In genomic region chr2:70645733-70646420, GRCh38 we compare ENCODE assay signal across 9 cellular contexts.
DNase-seq lines count a peak whose midpoint lies in the region; ATAC-seq and TF ChIP-seq lines count a peak whose summit lies in the region.
"Had no signal": no experiment of that assay in that cellular context is flagged by ENCODE, and none has a peak within 500 bp of the region (broad histone marks: within the 10 kb centered on the region; RNA-seq: fewer than 3 reads in every experiment).

No MANE protein-coding gene starts in this region.

- no peaks in the 10 kb centered on the region for H3K27me3 Mint-ChIP-seq in activated CD8-positive, alpha-beta T cell treated with anti-CD3 and anti-CD28 coated beads for 36 hours
- H3K27me3 Mint-ChIP-seq in activated CD8-positive, alpha-beta T cell treated with anti-CD3 and anti-CD28 coated beads, Interleukin-2, amount 10 ng/mL, durations not matched to agents 7 days and 5 days (ENCODE audit: low read depth) = peaks cover 4% of the 10 kb centered on the region
- H3K27me3 Mint-ChIP-seq in WTC11 (ENCODE audit: low read depth) = peaks cover 22% of the 10 kb centered on the region
- peaks cover 18% of the 10 kb centered on the region for H3K27me3 Mint-ChIP-seq in progenitor cell of endocrine pancreas
- peaks cover 18% of the 10 kb centered on the region for H3K27me3 Mint-ChIP-seq in Calu3 (ENCODE audit: unreplicated experiment)

- no peaks in the 10 kb centered on the region for H3K36me3 Mint-ChIP-seq in activated CD8-positive, alpha-beta T cell treated with anti-CD3 and anti-CD28 coated beads for 36 hours (ENCODE audit: low read depth)
- H3K36me3 Mint-ChIP-seq in activated CD8-positive, alpha-beta T cell treated with anti-CD3 and anti-CD28 coated beads, Interleukin-2, amount 10 ng/mL, durations not matched to agents 7 days and 5 days (ENCODE audit: low read depth) = no peaks in the 10 kb centered on the region
- H3K36me3 Mint-ChIP-seq in WTC11 (no peaks in the 10 kb centered on the region), progenitor cell of endocrine pancreas (ENCODE audit: insufficient read depth) (no peaks in the 10 kb centered on the region), Calu3 (ENCODE audit: insufficient read depth, unreplicated experiment) (no peaks in the 10 kb centered on the region)

- H3K4me1 Mint-ChIP-seq in activated CD8-positive, alpha-beta T cell treated with anti-CD3 and anti-CD28 coated beads for 36 hours (ENCODE audit: low read depth) = no peaks in the 10 kb centered on the region
- no peaks in the 10 kb centered on the region for H3K4me1 Mint-ChIP-seq in activated CD8-positive, alpha-beta T cell treated with anti-CD3 and anti-CD28 coated beads, Interleukin-2, amount 10 ng/mL, durations not matched to agents 7 days and 5 days (ENCODE audit: low read depth)
- H3K4me1 Mint-ChIP-seq in WTC11 = no peaks in the 10 kb centered on the region
- H3K4me1 Mint-ChIP-seq in progenitor cell of endocrine pancreas (ENCODE audit: low read depth) = no peaks in the 10 kb centered on the region
- H3K4me1 Mint-ChIP-seq in Calu3 (ENCODE audit: low read depth, unreplicated experiment) = no peaks in the 10 kb centered on the region

- H3K9me3 Mint-ChIP-seq in activated CD8-positive, alpha-beta T cell treated with anti-CD3 and anti-CD28 coated beads for 36 hours = no peaks in the 10 kb centered on the region
- H3K9me3 Mint-ChIP-seq in activated CD8-positive, alpha-beta T cell treated with anti-CD3 and anti-CD28 coated beads, Interleukin-2, amount 10 ng/mL, durations not matched to agents 7 days and 5 days (ENCODE audit: insufficient read depth) = no peaks in the 10 kb centered on the region
- H3K9me3 Mint-ChIP-seq in WTC11 (no peaks in the 10 kb centered on the region), progenitor cell of endocrine pancreas (ENCODE audit: low read depth) (no peaks in the 10 kb centered on the region), Calu3 (ENCODE audit: low read depth, unreplicated experiment) (no peaks in the 10 kb centered on the region)

- BruUV-seq in Calu3 (replicated peaks; lab: Mats Ljungman, UMichigan) = no TSS peak

- H3K27ac Mint-ChIP-seq in activated CD8-positive, alpha-beta T cell treated with anti-CD3 and anti-CD28 coated beads for 36 hours = no peak overlapping the region
- H3K27ac Mint-ChIP-seq in activated CD8-positive, alpha-beta T cell treated with anti-CD3 and anti-CD28 coated beads, Interleukin-2, amount 10 ng/mL, durations not matched to agents 7 days and 5 days = no peak overlapping the region
- H3K27ac Mint-ChIP-seq in WTC11 (no peak overlapping the region), progenitor cell of endocrine pancreas (no peak overlapping the region), Calu3 (ENCODE audit: unreplicated experiment) (no peak overlapping the region)

- ATAC-seq in activated CD8-positive, alpha-beta T cell treated with anti-CD3 and anti-CD28 coated beads for 36 hours = no peak
- ATAC-seq in activated CD8-positive, alpha-beta T cell treated with anti-CD3 and anti-CD28 coated beads, Interleukin-2, amount 10 ng/mL, durations not matched to agents 7 days and 5 days = no peak
- peak; percentile 79 for ATAC-seq in WTC11
- no peak for ATAC-seq in HG03139 (IDR thresholded peaks at IDR 0.05; ENCODE audit: unreplicated experiment)
- ATAC-seq in HG03135 (IDR thresholded peaks at IDR 0.05; ENCODE audit: unreplicated experiment) = no peak
- ATAC-seq: sciatic nerve had no signal

- TF ChIP-seq CTCF in activated CD8-positive, alpha-beta T cell treated with anti-CD3 and anti-CD28 coated beads for 36 hours (IDR thresholded peaks at IDR 0.05) = peak; percentile 21
- 0 out of 2 replicates have a peak, but pooled peaks have one; percentile 12 for TF ChIP-seq CTCF in WTC11 (IDR thresholded peaks at IDR 0.05)
- TF ChIP-seq CTCF in progenitor cell of endocrine pancreas (IDR thresholded peaks at IDR 0.05; ENCODE audit: unreplicated experiment) = peak; percentile 43
- no peak for TF ChIP-seq CTCF in Calu3 (IDR thresholded peaks at IDR 0.05; ENCODE audit: unreplicated experiment)

- intact Hi-C loops in activated CD8-positive, alpha-beta T cell treated with anti-CD3 and anti-CD28 coated beads for 36 hours (cut with micrococcal nuclease) = loop anchor here (5.0 kb wide), 2 partner anchors 304 to 344 kb away; partner anchors contain the start of gene FAM136A
- intact Hi-C loops in Calu3 (cut with micrococcal nuclease; ENCODE audit: unreplicated experiment) = no loop called here

- no peak for DNase-seq in activated CD8-positive, alpha-beta T cell treated with anti-CD3 and anti-CD28 coated beads for 36 hours
- no peak for DNase-seq in activated CD8-positive, alpha-beta T cell treated with anti-CD3 and anti-CD28 coated beads, Interleukin-2, amount 10 ng/mL, durations not matched to agents 7 days and 5 days
- DNase-seq in Kasumi-1 (lab: John Stamatoyannopoulos, UW) = peak; percentile 35 to 45
- DNase-seq in WTC11 (ENCODE audit: low spot score) = peak; percentile 31
- DNase-seq in progenitor cell of endocrine pancreas (ENCODE audit: low spot score, unreplicated experiment) = no peak
- DNase-seq in Calu3 = no peak

- CTCF ChIA-PET in activated CD8-positive, alpha-beta T cell treated with anti-CD3 and anti-CD28 coated beads for 36 hours (lab: Charles Lee) = interaction anchor here (0.8 to 10.0 kb wide), 7 partner anchors 10 to 342 kb away, joined by 3 to 98 read pairs (median 9); partner anchors contain the start of gene FAM136A
- CTCF ChIA-PET in activated CD8-positive, alpha-beta T cell treated with anti-CD3 and anti-CD28 coated beads, Interleukin-2, amount 10 ng/mL, durations not matched to agents 7 days and 5 days (lab: Charles Lee) = interaction anchor here (1.0 to 7.0 kb wide), 8 partner anchors 8 to 342 kb away, joined by 3 to 95 read pairs (median 6); partner anchors contain the start of gene FAM136A
- CTCF ChIA-PET in WTC11 (lab: Charles Lee) = interaction anchor here (0.6 to 4.9 kb wide), 27 partner anchors 12 to 731 kb away, joined by 3 to 61 read pairs (median 4); partner anchors contain the start of genes ADD2, FAM136A, MXD1 and TGFA
- CTCF ChIA-PET in Calu3 (lab: Charles Lee) = interaction anchor here (1.1 to 2.4 kb wide), 4 partner anchors 28 to 344 kb away, joined by 3 to 12 read pairs (median 4); partner anchors contain the start of gene FAM136A

- H3K4me3 Mint-ChIP-seq in activated CD8-positive, alpha-beta T cell treated with anti-CD3 and anti-CD28 coated beads for 36 hours = no peak overlapping the region
- no peak overlapping the region for H3K4me3 Mint-ChIP-seq in activated CD8-positive, alpha-beta T cell treated with anti-CD3 and anti-CD28 coated beads, Interleukin-2, amount 10 ng/mL, durations not matched to agents 7 days and 5 days
- H3K4me3 Mint-ChIP-seq in WTC11 = no peak overlapping the region
- no peak overlapping the region for H3K4me3 Mint-ChIP-seq in progenitor cell of endocrine pancreas (ENCODE audit: low read depth)
- H3K4me3 Mint-ChIP-seq in Calu3 (ENCODE audit: low read depth, unreplicated experiment) = no peak overlapping the region

- POLR2A ChIA-PET in activated CD8-positive, alpha-beta T cell treated with anti-CD3 and anti-CD28 coated beads for 36 hours (lab: Charles Lee) = no interaction called here
- POLR2A ChIA-PET in activated CD8-positive, alpha-beta T cell treated with anti-CD3 and anti-CD28 coated beads, Interleukin-2, amount 10 ng/mL, durations not matched to agents 7 days and 5 days (lab: Charles Lee) = no interaction called here
- POLR2A ChIA-PET in WTC11 (lab: Charles Lee) = interaction anchor here (1.2 kb wide), 1 partner anchor 344 kb away, joined by 3 read pairs; the partner anchor contains the start of gene FAM136A

TF ChIP-seq in WTC11, 78 proteins besides CTCF, POLR2A, EP300 and RAD21:
- TF ChIP-seq ZNF512 (CRISPR knock-in tag; IDR thresholded peaks at IDR 0.05; ENCODE audit: borderline replicate concordance) (no peak), ZNF232 (CRISPR knock-in tag; IDR thresholded peaks at IDR 0.05) (no peak)
- TF ChIP-seq, protein P1, sequence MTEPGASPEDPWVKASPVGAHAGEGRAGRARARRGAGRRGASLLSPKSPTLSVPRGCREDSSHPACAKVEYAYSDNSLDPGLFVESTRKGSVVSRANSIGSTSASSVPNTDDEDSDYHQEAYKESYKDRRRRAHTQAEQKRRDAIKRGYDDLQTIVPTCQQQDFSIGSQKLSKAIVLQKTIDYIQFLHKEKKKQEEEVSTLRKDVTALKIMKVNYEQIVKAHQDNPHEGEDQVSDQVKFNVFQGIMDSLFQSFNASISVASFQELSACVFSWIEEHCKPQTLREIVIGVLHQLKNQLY (CRISPR knock-in tag; IDR thresholded peaks at IDR 0.05) = no peak

Comparison
In these comparisons a context has a peak if more than half of its experiments do, and no peak if none do; other contexts are left out.
1. DNase-seq: peak in Kasumi-1 (2 of 2) and WTC11 (single experiment); none in activated CD8-positive, alpha-beta T cell treated with anti-CD3 and anti-CD28 coated beads for 36 hours (single experiment), activated CD8-positive, alpha-beta T cell treated with anti-CD3 and anti-CD28 coated beads, Interleukin-2, amount 10 ng/mL, durations not matched to agents 7 days and 5 days (single experiment), progenitor cell of endocrine pancreas (single experiment) and Calu3 (single experiment).